ENCODE assay signal across 14 cellular contexts in the genomic region with DNA sequence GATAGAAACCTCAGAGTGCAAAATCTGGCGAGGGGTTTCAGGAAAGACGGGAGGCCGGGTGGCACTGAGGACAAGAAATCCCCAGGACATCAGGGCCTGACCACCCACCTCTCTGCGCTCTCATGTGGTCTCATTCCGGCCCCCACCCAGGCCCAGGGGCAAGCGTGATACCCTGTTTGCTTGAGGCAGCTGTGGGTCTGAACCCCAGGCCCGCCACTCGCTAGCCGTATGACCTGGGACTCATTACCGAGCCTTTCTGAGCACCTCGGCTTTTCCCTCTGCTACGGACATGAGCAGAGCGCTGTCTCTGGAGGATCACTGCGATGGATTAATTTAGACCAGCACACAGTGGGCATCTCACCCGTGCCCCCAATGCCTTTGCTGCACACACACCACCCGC. TPM values are rescaled to one million over a fixed set of nuclear protein-coding genes. Genes with fewer than 3 reads are reported as not detected.
DNase-seq lines count a peak whose midpoint lies in the region; ATAC-seq and TF ChIP-seq lines count a peak whose summit lies in the region.
"Had no signal": no experiment of that assay in that cellular context is flagged by ENCODE, and none has a peak within 500 bp of the region (broad histone marks: within the 10 kb centered on the region; RNA-seq: fewer than 3 reads in every experiment).

No MANE protein-coding gene starts in this region.

- CTCF ChIA-PET in mammary epithelial cell (lab: Charles Lee; ENCODE audit: low non-redundant PET), result no interaction called here

- H3K4me3 ChIP-seq in breast epithelium (no peak overlapping the region), mammary epithelial cell (replicated peaks in 1 of 3; ENCODE audit: insufficient read depth in 1 of 3, low read depth in 2 of 3, low read length in 3 of 3) (no peak overlapping the region), fibroblast of the aortic adventitia (ENCODE audit: low read depth, low read length) (no peak overlapping the region), ovary (no peak overlapping the region), mucosa of descending colon (no peak overlapping the region)

- dilution Hi-C loops in mammary epithelial cell (cut with HindIII; ENCODE audit: low sequenced_read_pairs), result loop anchor here (5.0 to 25.0 kb wide), 3 partner anchors 34 to 194 kb away; partner anchors contain the start of genes ASIC1 and FAIM2

- intact Hi-C loops in breast epithelium (cut with DNase I; ENCODE audit: low total_unique reads), result loop anchor here (1.0 kb wide), 1 partner anchor 23 kb away; no protein-coding TSS in a partner anchor
- intact Hi-C loops in mammary epithelial cell (cut with micrococcal nuclease), result no loop called here
- intact Hi-C loops in ovary (cut with DNase I), result loop anchor here (5.0 to 10.0 kb wide), 6 partner anchors 79 to 206 kb away; partner anchors contain the start of genes ASIC1 (in 2 of the 4) and AQP5 (in 1 of the 4)
- intact Hi-C loops in mucosa of descending colon (cut with DNase I, micrococcal nuclease), result no loop called here

- H3K4me1 Mint-ChIP-seq in effector memory CD8-positive, alpha-beta T cell (ENCODE audit: low read depth in 2 of 2), result peaks cover 3% of the 10 kb centered on the region in 2 donors

- H3K4me2 ChIP-seq in mammary epithelial cell (ENCODE audit: insufficient read depth, low read depth, low read length), result no peak overlapping the region

- H3K4me1 ChIP-seq in breast epithelium (peaks cover 6 to 26% of the 10 kb centered on the region in 2 donors), mammary epithelial cell (ENCODE audit: insufficient read depth, low read length) (no peaks in the 10 kb centered on the region), ovary (ENCODE audit: insufficient read depth) (peaks cover 21% of the 10 kb centered on the region), mucosa of descending colon (ENCODE audit: low read depth) (no peaks in the 10 kb centered on the region)

- no peak for DNase-seq in breast epithelium (ENCODE audit: low spot score in 2 of 2)
- no peak for DNase-seq in mammary epithelial cell
- peak; percentile 7 for DNase-seq in fibroblast of the aortic adventitia (ENCODE audit: low read depth)
- DNase-seq in ovary, result peak; percentile 22 to 58 (median 48)
- DNase-seq in SIG-M5 treated with dmso at 0.1 percent for 504 hours (lab: John Stamatoyannopoulos, UW; ENCODE audit: unreplicated experiment), result no peak
- DNase-seq in effector memory CD8-positive, alpha-beta T cell, result no peak
- DNase-seq in mucosa of descending colon, result no peak
- DNase-seq: activated naive CD4-positive, alpha-beta T cell treated with anti-CD3 and anti-CD28 coated beads, Interleukin-2, amount 50 U/mL, for 16 hours; GDM1; NCI-H1930; NCI-H526 treated with DMSO at 0.1 percent for 48 hours; stimulated activated naive CD8-positive, alpha-beta T cell treated with anti-CD3 and anti-CD28 coated beads, Interleukin-15, Interleukin-2, amounts not matched to agents 100 U/mL and 50 U/mL, for 24 hours had no signal

- H3K36me3 Mint-ChIP-seq in effector memory CD8-positive, alpha-beta T cell (ENCODE audit: insufficient read depth), result no peaks in the 10 kb centered on the region

- no peak for TF ChIP-seq EP300 in ovary (IDR thresholded peaks at IDR 0.05)

- H3K27ac ChIP-seq in breast epithelium (peak overlapping the region; percentile 67 to 88), mammary epithelial cell (ENCODE audit: insufficient read depth, low read depth, low read length) (no peak overlapping the region), ovary (peak overlapping the region in 1 of 2 donors; percentile 47)

- ATAC-seq in effector memory CD8-positive, alpha-beta T cell (replicated peaks), result no peak
- ATAC-seq in GM19328 (IDR thresholded peaks at IDR 0.05; ENCODE audit: unreplicated experiment) (no peak), mucosa of descending colon (no peak)
- ATAC-seq: stimulated activated naive CD8-positive, alpha-beta T cell treated with anti-CD3 and anti-CD28 coated beads, Interleukin-15, Interleukin-2, amounts not matched to agents 100 U/mL and 50 U/mL, for 24 hours had no signal

- WGBS in mammary epithelial cell (ENCODE audit: low coverage, missing lambda C conversion rate), result 90% methylated on average over 12 of the region's 16 CpGs
- whole genome bisulfite sequencing in ovary, 3 donors, result 63 to 64% (median 63%) methylated on average over 16 of the region's 16 CpGs

- no peaks in the 10 kb centered on the region for H4K20me1 ChIP-seq in mammary epithelial cell (ENCODE audit: insufficient read depth, low read length)

- in situ Hi-C loops in mammary epithelial cell (cut with MboI; ENCODE audit: low sequenced_read_pairs in 2 of 2), result loop anchor here (10.0 kb wide), 1 partner anchor 186 kb away; the partner anchor contains the start of gene ASIC1 (in 2 of the 2)

- TF ChIP-seq POLR2A in breast epithelium (IDR thresholded peaks at IDR 0.05) (no peak), ovary (IDR thresholded peaks at IDR 0.05) (no peak)

- no peak overlapping the region for H3K27ac Mint-ChIP-seq in effector memory CD8-positive, alpha-beta T cell

- H3K27me3 ChIP-seq in breast epithelium, result no peaks in the 10 kb centered on the region
- peaks cover 2% of the 10 kb centered on the region for H3K27me3 ChIP-seq in mammary epithelial cell (ENCODE audit: insufficient read depth, low read length)
- H3K27me3 ChIP-seq in ovary, result no peaks in the 10 kb centered on the region

- H3K4me3 Mint-ChIP-seq in effector memory CD8-positive, alpha-beta T cell, result no peak overlapping the region

- H3K9me3 ChIP-seq in breast epithelium (no peaks in the 10 kb centered on the region), mammary epithelial cell (replicated peaks; ENCODE audit: insufficient read depth, low read length) (no peaks in the 10 kb centered on the region), ovary (no peaks in the 10 kb centered on the region), mucosa of descending colon (no peaks in the 10 kb centered on the region)

- no peak overlapping the region for H3K9ac ChIP-seq in mammary epithelial cell (ENCODE audit: insufficient read depth, low read length)

- no peaks in the 10 kb centered on the region for H3K36me3 ChIP-seq in breast epithelium
- no peaks in the 10 kb centered on the region for H3K36me3 ChIP-seq in mammary epithelial cell (ENCODE audit: insufficient read depth, low read length)
- no peaks in the 10 kb centered on the region for H3K36me3 ChIP-seq in ovary
- H3K36me3 ChIP-seq in mucosa of descending colon (ENCODE audit: low read depth), result no peaks in the 10 kb centered on the region

- BruUV-seq in mammary epithelial cell (replicated peaks; lab: Mats Ljungman, UMichigan), result no TSS peak

- peaks cover 19% of the 10 kb centered on the region in 2 donors for H3K27me3 Mint-ChIP-seq in effector memory CD8-positive, alpha-beta T cell

- no peaks in the 10 kb centered on the region for H3K9me3 Mint-ChIP-seq in effector memory CD8-positive, alpha-beta T cell

- H3K79me2 ChIP-seq in mammary epithelial cell (ENCODE audit: insufficient read depth, low read length), result no peaks in the 10 kb centered on the region

- TF ChIP-seq CTCF in breast epithelium (IDR thresholded peaks at IDR 0.05) (no peak), mammary epithelial cell (conservative IDR thresholded peaks at IDR 0.05 in 1 of 2, IDR thresholded peaks at IDR 0.05 in 1 of 2; ENCODE audit: extremely low read depth in 1 of 2, insufficient read depth in 1 of 2, low read depth in 1 of 2, low read length in 2 of 2) (no peak), fibroblast of the aortic adventitia (IDR thresholded peaks at IDR 0.05; ENCODE audit: insufficient read depth, low read length) (no peak), ovary (IDR thresholded peaks at IDR 0.05) (no peak), mucosa of descending colon (IDR thresholded peaks at IDR 0.05) (no peak)

- no peak overlapping the region for H2AFZ ChIP-seq in mammary epithelial cell (ENCODE audit: low read depth, low read length)

RNA-seq across cellular contexts. Expression of gene BCDIN3D, which starts 25.5 kb away (rescaled TPM):
- total RNA-seq in breast epithelium (1 to 10 TPM; 2.2 to 6.0 (median 3.9) TPM), mammary epithelial cell (1 to 10 TPM; 3.3 to 3.8 TPM), fibroblast of the aortic adventitia (ENCODE audit: low replicate concordance) (0.82 and 4.5 TPM in 2 replicates), ovary (1 to 10 TPM; 2.8 to 5.9 (median 4.7) TPM), mucosa of descending colon (1 to 10 TPM; 3.0 to 5.0 (median 3.7) TPM)
- polyA plus RNA-seq in mammary epithelial cell (2.5 TPM), ovary (1 to 10 TPM; 3.5 to 4.3 TPM)
- 3.3 TPM for polyA minus RNA-seq in mammary epithelial cell

RNA-seq across cellular contexts. Expression of gene FAIM2, which starts 35.3 kb away (rescaled TPM):
- total RNA-seq in breast epithelium, result 1 to 10 TPM in 2 of 3 donors, under 1 TPM in 1; 0.64 to 1.9 (median 1.3) TPM
- total RNA-seq in mammary epithelial cell, result not detected
- not detected for polyA plus RNA-seq in mammary epithelial cell
- not detected for polyA minus RNA-seq in mammary epithelial cell
- total RNA-seq in fibroblast of the aortic adventitia (ENCODE audit: low replicate concordance), result 12.9 and 13.8 TPM in 2 replicates
- 10 to 100 TPM in 1 of 7 donors, 1 to 10 TPM in 4, under 1 TPM in 2; under 0.01 to 19.3 (median 2.4) TPM for total RNA-seq in ovary
- 1 to 10 TPM; 1.0 to 7.1 TPM for polyA plus RNA-seq in ovary
- 10 to 100 TPM in 1 of 3 donors, 1 to 10 TPM in 1, under 1 TPM in 1; 0.67 to 12.9 (median 2.5) TPM for total RNA-seq in mucosa of descending colon
- total RNA-seq: A673 had no signal

RNA-seq across cellular contexts. Expression of gene NCKAP5L, which starts 40.2 kb away (rescaled TPM):
- total RNA-seq in breast epithelium (10 to 100 TPM; 11.4 to 15.8 (median 12.1) TPM), mammary epithelial cell (10 to 100 TPM; 24.1 to 27.2 TPM), fibroblast of the aortic adventitia (ENCODE audit: low replicate concordance) (21.6 and 27.9 TPM in 2 replicates), ovary (10 to 100 TPM; 12.0 to 27.3 (median 22.8) TPM), mucosa of descending colon (10 to 100 TPM in 1 of 3 donors, 1 to 10 TPM in 2; 2.5 to 17.7 (median 4.7) TPM)
- polyA plus RNA-seq in mammary epithelial cell (6.4 TPM), ovary (10 to 100 TPM in 1 of 2 donors, 1 to 10 TPM in 1; 2.5 to 13.8 TPM)
- 13.5 TPM for polyA minus RNA-seq in mammary epithelial cell

Comparison
In these comparisons a context has a peak if more than half of its experiments do, and no peak if none do; other contexts are left out.
1. intact Hi-C loops: an anchor here in breast epithelium (1.0 kb wide) and ovary (5.0 to 10.0 kb wide); none called in mammary epithelial cell and mucosa of descending colon.
2. DNase-seq: peak in fibroblast of the aortic adventitia (single experiment) and ovary (5 of 5); none in breast epithelium (0 of 2), mammary epithelial cell (single experiment), SIG-M5 treated with dmso at 0.1 percent for 504 hours (single experiment), effector memory CD8-positive, alpha-beta T cell (0 of 3) and mucosa of descending colon (0 of 3).